9 cellular contexts compared by ENCODE assay signal in the genomic region with DNA sequence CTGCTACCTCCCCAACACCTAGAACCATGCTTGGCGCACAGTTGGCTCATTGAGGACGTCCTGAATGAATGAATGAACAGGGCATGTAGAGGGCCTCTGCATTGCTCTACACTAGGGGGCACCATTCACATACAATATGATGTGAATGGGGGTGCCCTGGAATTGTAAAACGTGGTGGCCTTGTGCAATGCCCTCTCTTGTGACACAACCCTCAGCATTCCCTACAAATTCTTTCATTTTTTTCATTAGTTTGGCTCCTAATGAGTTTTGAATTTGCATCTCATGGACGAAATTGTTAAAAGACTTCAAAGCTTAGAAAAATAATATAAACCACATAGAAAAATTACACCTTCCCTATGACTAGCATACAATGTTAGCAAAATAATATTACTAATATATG. TPM values are rescaled to one million over a fixed set of nuclear protein-coding genes. Genes with fewer than 3 reads are reported as not detected.
DNase-seq lines count a peak whose midpoint lies in the region; ATAC-seq and TF ChIP-seq lines count a peak whose summit lies in the region.
"Had no signal": no experiment of that assay in that cellular context is flagged by ENCODE, and none has a peak within 500 bp of the region (broad histone marks: within the 10 kb centered on the region; RNA-seq: fewer than 3 reads in every experiment).

No MANE protein-coding gene starts in this region.

- TF ChIP-seq CTCF in BJ (IDR thresholded peaks at IDR 0.05; ENCODE audit: insufficient read depth, low read depth, low read length), result peak; percentile 76

- no peaks in the 10 kb centered on the region for H3K4me1 ChIP-seq in CD4-positive, alpha-beta memory T cell (ENCODE audit: insufficient read depth, low read length)

- in situ Hi-C loops in SK-MEL-5 (cut with HindIII; ENCODE audit: low pct_unique_long_range_greater_than_20kb, low sequenced_read_pairs), result no loop called here

- POLR2A ChIA-PET in BJ (lab: Charles Lee), result no interaction called here
- POLR2A ChIA-PET in CD4-positive, alpha-beta memory T cell (lab: Charles Lee; ENCODE audit: partially characterized antibody), result no interaction called here

- CTCF ChIA-PET in BJ (lab: Yijun Ruan, JAX), result interaction anchor here (0.6 to 2.4 kb wide), 37 partner anchors 12 to 650 kb away, joined by 3 to 23 read pairs (median 3); no protein-coding TSS in a partner anchor
- CTCF ChIA-PET in CD4-positive, alpha-beta memory T cell (lab: Charles Lee; ENCODE audit: partially characterized antibody), result no interaction called here

- peaks cover 0 to 3% (median under 1%) of the 10 kb centered on the region in 4 donors for H3K4me1 Mint-ChIP-seq in CD4-positive, alpha-beta memory T cell

- DNase-seq in BJ (ENCODE audit: low read depth) (no peak), HK-2 (ENCODE audit: unreplicated experiment) (peak; percentile 43), SK-MEL-5 (ENCODE audit: low read depth, low spot score) (peak; percentile 79), head of caudate nucleus (peak in 30 of 42 donors; percentile 3 to 70 (median 32)), NCI-H1092 treated with DMSO at 0.1 percent for 48 hours (lab: John Stamatoyannopoulos, UW) (no peak)
- DNase-seq in CD4-positive, alpha-beta memory T cell, result no peak

- no peak overlapping the region for H3K4me3 Mint-ChIP-seq in CD4-positive, alpha-beta memory T cell

- peak; percentile 64 for ATAC-seq in GM18519 (IDR thresholded peaks at IDR 0.05; ENCODE audit: low FRiP score, unreplicated experiment)
- no peak for ATAC-seq in activated CD4-positive, CD25-positive, alpha-beta regulatory T cell treated with anti-CD3 and anti-CD28 coated beads, Interleukin-2, amount 50 U/mL, for 24 hours

- H3K27ac Mint-ChIP-seq in CD4-positive, alpha-beta memory T cell, result no peak overlapping the region

- no peaks in the 10 kb centered on the region for H3K27me3 Mint-ChIP-seq in CD4-positive, alpha-beta memory T cell

- intact Hi-C loops in head of caudate nucleus (cut with DNase I), result no loop called here
- intact Hi-C loops in CD4-positive, alpha-beta memory T cell (cut with micrococcal nuclease), result no loop called here

- no peak overlapping the region for H3K4me3 ChIP-seq in BJ (ENCODE audit: low read depth, low read length)
- no peak overlapping the region for H3K4me3 ChIP-seq in CD4-positive, alpha-beta memory T cell (ENCODE audit: low read length in 2 of 2)

- H3K9me3 Mint-ChIP-seq in CD4-positive, alpha-beta memory T cell, result peaks cover 0 to 5% (median under 1%) of the 10 kb centered on the region in 8 donors

- H3K27ac ChIP-seq in CD4-positive, alpha-beta memory T cell (ENCODE audit: low read depth, low read length), result no peak overlapping the region

- H3K36me3 Mint-ChIP-seq in CD4-positive, alpha-beta memory T cell, result no peaks in the 10 kb centered on the region

- H3K36me3 ChIP-seq in BJ (ENCODE audit: control insufficient read depth, insufficient read depth, low read length), result no peaks in the 10 kb centered on the region
- H3K36me3 ChIP-seq in CD4-positive, alpha-beta memory T cell (ENCODE audit: insufficient read depth, low read length), result no peaks in the 10 kb centered on the region

- H3K9me3 ChIP-seq in CD4-positive, alpha-beta memory T cell (ENCODE audit: control insufficient read depth in 1 of 2, low read length in 2 of 2), result no peaks in the 10 kb centered on the region

- no peaks in the 10 kb centered on the region for H3K27me3 ChIP-seq in BJ (ENCODE audit: control insufficient read depth, insufficient read depth, low read length)
- H3K27me3 ChIP-seq in CD4-positive, alpha-beta memory T cell (ENCODE audit: insufficient read depth, low read length), result no peaks in the 10 kb centered on the region

RNA-seq across cellular contexts. Expression of gene DIO2, which starts 2.3 kb away (rescaled TPM):
- polyA plus RNA-seq in BJ (2011; rRNA removed), result 70.9 and 81.9 TPM in 2 replicates
- polyA minus RNA-seq in BJ (2011; rRNA and poly(A)+ RNA removed), result 77.6 and 111 TPM in 2 replicates
- 0.08 and 0.93 TPM in 2 replicates for total RNA-seq in SK-MEL-5 (2014; rRNA removed; shearing (Covaris generic))
- polyA plus RNA-seq in SK-MEL-5 (2015; cell fraction: cytosol; rRNA removed), result 0.09 and 0.10 TPM in 2 replicates
- 0.14 and 0.21 TPM in 2 replicates for polyA plus RNA-seq in SK-MEL-5 (2015; cell fraction: nucleus; rRNA removed)
- not detected for total RNA-seq in CD4-positive, alpha-beta memory T cell
- polyA plus RNA-seq in CD4-positive, alpha-beta memory T cell, result not detected
- total RNA-seq: mononuclear cell had no signal

Comparison
In these comparisons a context has a peak if more than half of its experiments do, and no peak if none do; other contexts are left out.
1. DNase-seq: peak in HK-2 (single experiment), SK-MEL-5 (single experiment) and head of caudate nucleus (30 of 42); none in BJ (single experiment), NCI-H1092 treated with DMSO at 0.1 percent for 48 hours (single experiment) and CD4-positive, alpha-beta memory T cell (0 of 5).